1 cellular context compared by ENCODE assay signal in genomic region chr5:168008555-168008954, GRCh38.
TF ChIP-seq lines count a peak whose summit lies in the region.

No MANE protein-coding gene starts in this region.

TF ChIP-seq in SK-N-SH, 30 proteins besides CTCF, POLR2A, EP300 and RAD21 (continued from another document):
- TF ChIP-seq REST (IDR thresholded peaks at IDR 0.05; ENCODE audit: low read depth, low read length) (no peak), RCOR1 (IDR thresholded peaks at IDR 0.05; ENCODE audit: low read length) (no peak)
